Comparison of ENCODE assay signal across 9 cellular contexts in genomic region chr12:13099066-13099909, GRCh38. TPM values are rescaled to one million over a fixed set of nuclear protein-coding genes. Genes with fewer than 3 reads are reported as not detected.
DNase-seq lines count a peak whose midpoint lies in the region; ATAC-seq and TF ChIP-seq lines count a peak whose summit lies in the region.
"Had no signal": no experiment of that assay in that cellular context is flagged by ENCODE, and none has a peak within 500 bp of the region (broad histone marks: within the 10 kb centered on the region; RNA-seq: fewer than 3 reads in every experiment).

No MANE protein-coding gene starts in this region.

- no peaks in the 10 kb centered on the region for H3K36me3 Mint-ChIP-seq in activated T-cell treated with anti-CD3 and anti-CD28 coated beads, Interleukin-2, amount 50 U/mL, for 24 hours (ENCODE audit: low read depth)
- no peaks in the 10 kb centered on the region for H3K36me3 Mint-ChIP-seq in activated CD8-positive, alpha-beta T cell treated with anti-CD3 and anti-CD28 coated beads for 36 hours (ENCODE audit: low read depth)
- peaks cover 3% of the 10 kb centered on the region for H3K36me3 Mint-ChIP-seq in type B pancreatic cell

- peaks cover 0 to 13% (median 0%) of the 10 kb centered on the region in 4 donors for H3K4me1 ChIP-seq in right lobe of liver

- no peak for TF ChIP-seq CTCF in activated CD8-positive, alpha-beta T cell treated with anti-CD3 and anti-CD28 coated beads for 36 hours (IDR thresholded peaks at IDR 0.05)
- TF ChIP-seq CTCF in right lobe of liver (IDR thresholded peaks at IDR 0.05) (no peak), type B pancreatic cell (conservative IDR thresholded peaks at IDR 0.05) (no peak)

- H3K9me3 ChIP-seq in right lobe of liver = no peaks in the 10 kb centered on the region

- H3K27me3 Mint-ChIP-seq in activated T-cell treated with anti-CD3 and anti-CD28 coated beads, Interleukin-2, amount 50 U/mL, for 24 hours = no peaks in the 10 kb centered on the region
- H3K27me3 Mint-ChIP-seq in activated CD8-positive, alpha-beta T cell treated with anti-CD3 and anti-CD28 coated beads for 36 hours = no peaks in the 10 kb centered on the region
- no peaks in the 10 kb centered on the region for H3K27me3 Mint-ChIP-seq in type B pancreatic cell

- CTCF ChIA-PET in activated CD8-positive, alpha-beta T cell treated with anti-CD3 and anti-CD28 coated beads for 36 hours (lab: Charles Lee) = interaction anchor here (0.9 to 5.9 kb wide), 14 partner anchors 8 to 183 kb away, joined by 3 to 150 read pairs (median 4); partner anchors contain the start of gene EMP1

- 64% methylated on average over 10 of the region's 10 CpGs for WGBS in right lobe of liver (ENCODE audit: insufficient coverage, low coverage, low lambda C conversion rate, missing lambda C conversion rate)

- no peak for ATAC-seq in activated CD8-positive, alpha-beta T cell treated with anti-CD3 and anti-CD28 coated beads for 36 hours
- peak in 2 of 4 donors; percentile 5 to 6 for ATAC-seq in right lobe of liver
- no peak for ATAC-seq in GM21423 (IDR thresholded peaks at IDR 0.05; ENCODE audit: unreplicated experiment)

- H3K4me3 ChIP-seq in right lobe of liver = no peak overlapping the region

- intact Hi-C loops in activated CD8-positive, alpha-beta T cell treated with anti-CD3 and anti-CD28 coated beads for 36 hours (cut with micrococcal nuclease) = loop anchor here (5.0 kb wide), 1 partner anchor 182 kb away; no protein-coding TSS in a partner anchor
- intact Hi-C loops in right lobe of liver (cut with DNase I) (loop anchor here in 1 of 2 donors (5.0 kb wide), 1 partner anchor 108 kb away; no protein-coding TSS in a partner anchor), posterior cingulate gyrus (cut with DNase I) (loop anchor here (5.0 kb wide), 2 partner anchors 97 to 182 kb away; partner anchors contain the start of gene HEBP1)

- H3K36me3 ChIP-seq in right lobe of liver = no peaks in the 10 kb centered on the region

- H3K27ac ChIP-seq in right lobe of liver = peak overlapping the region; percentile 37 to 91 (median 52)

- peaks cover 64% of the 10 kb centered on the region for H3K4me1 Mint-ChIP-seq in activated T-cell treated with anti-CD3 and anti-CD28 coated beads, Interleukin-2, amount 50 U/mL, for 24 hours (ENCODE audit: low read depth)
- peaks cover 55% of the 10 kb centered on the region for H3K4me1 Mint-ChIP-seq in activated CD8-positive, alpha-beta T cell treated with anti-CD3 and anti-CD28 coated beads for 36 hours (ENCODE audit: low read depth)
- H3K4me1 Mint-ChIP-seq in type B pancreatic cell (ENCODE audit: unreplicated experiment) = peaks cover 45% of the 10 kb centered on the region

- DNase-seq in activated T-cell treated with anti-CD3 and anti-CD28 coated beads, Interleukin-2, amount 50 U/mL, for 24 hours = no peak
- DNase-seq in activated T-cell treated with anti-CD3 and anti-CD28 coated beads for 4 hours = no peak
- DNase-seq in activated CD8-positive, alpha-beta T cell treated with anti-CD3 and anti-CD28 coated beads for 36 hours = peak; percentile 17
- no peak for DNase-seq in right lobe of liver
- no peak for DNase-seq in type B pancreatic cell (ENCODE audit: extremely low spot score, unreplicated experiment)
- DNase-seq in T1000 (lab: John Stamatoyannopoulos, UW) = no peak
- no peak for DNase-seq in posterior cingulate gyrus
- DNase-seq: DND-41 had no signal

- POLR2A ChIA-PET in activated CD8-positive, alpha-beta T cell treated with anti-CD3 and anti-CD28 coated beads for 36 hours (lab: Charles Lee) = interaction anchor here (1.3 kb wide), 1 partner anchor 97 kb away, joined by 5 read pairs; no protein-coding TSS in a partner anchor

- no peaks in the 10 kb centered on the region for H3K27me3 ChIP-seq in right lobe of liver

- no peak for TF ChIP-seq POLR2A in right lobe of liver (IDR thresholded peaks at IDR 0.05)

- H3K27ac Mint-ChIP-seq in activated T-cell treated with anti-CD3 and anti-CD28 coated beads, Interleukin-2, amount 50 U/mL, for 24 hours = peak overlapping the region; percentile 40
- H3K27ac Mint-ChIP-seq in activated CD8-positive, alpha-beta T cell treated with anti-CD3 and anti-CD28 coated beads for 36 hours = peak overlapping the region; percentile 57
- H3K27ac Mint-ChIP-seq in type B pancreatic cell = peak overlapping the region; percentile 96

- H3K4me3 Mint-ChIP-seq in activated T-cell treated with anti-CD3 and anti-CD28 coated beads, Interleukin-2, amount 50 U/mL, for 24 hours = no peak overlapping the region
- H3K4me3 Mint-ChIP-seq in activated CD8-positive, alpha-beta T cell treated with anti-CD3 and anti-CD28 coated beads for 36 hours = no peak overlapping the region
- peak overlapping the region; percentile 86 for H3K4me3 Mint-ChIP-seq in type B pancreatic cell

- no peaks in the 10 kb centered on the region for H3K9me3 Mint-ChIP-seq in activated T-cell treated with anti-CD3 and anti-CD28 coated beads, Interleukin-2, amount 50 U/mL, for 24 hours
- H3K9me3 Mint-ChIP-seq in activated CD8-positive, alpha-beta T cell treated with anti-CD3 and anti-CD28 coated beads for 36 hours = no peaks in the 10 kb centered on the region
- no peaks in the 10 kb centered on the region for H3K9me3 Mint-ChIP-seq in type B pancreatic cell

RNA-seq across cellular contexts. Expression of gene GSG1, which starts 4.2 kb away (rescaled TPM):
- not detected for total RNA-seq in activated CD8-positive, alpha-beta T cell treated with anti-CD3 and anti-CD28 coated beads for 36 hours
- total RNA-seq in right lobe of liver = not detected
- total RNA-seq in type B pancreatic cell (ENCODE audit: low replicate concordance) = 0.36 and 2.0 TPM in 2 replicates

RNA-seq across cellular contexts. Expression of gene FAM234B, which starts 55.1 kb away (rescaled TPM):
- total RNA-seq in activated CD8-positive, alpha-beta T cell treated with anti-CD3 and anti-CD28 coated beads for 36 hours = 10 to 100 TPM; 10.0 to 10.7 TPM
- total RNA-seq in right lobe of liver = 1 to 10 TPM; 2.9 to 4.8 (median 3.2) TPM
- total RNA-seq in type B pancreatic cell (ENCODE audit: low replicate concordance) = 11.9 and 20.5 TPM in 2 replicates

Comparison
In these comparisons a context has a peak if more than half of its experiments do, and no peak if none do; other contexts are left out.
1. H3K27ac Mint-ChIP-seq: peak in every context shown above with its lines; median percentile 96 in type B pancreatic cell; 57 in activated CD8-positive, alpha-beta T cell treated with anti-CD3 and anti-CD28 coated beads for 36 hours; 40 in activated T-cell treated with anti-CD3 and anti-CD28 coated beads, Interleukin-2, amount 50 U/mL, for 24 hours.